8 cellular contexts compared by ENCODE assay signal in genomic region chr11:66001941-66002647, GRCh38. TPM values are rescaled to one million over a fixed set of nuclear protein-coding genes. Genes with fewer than 3 reads are reported as not detected.
DNase-seq lines count a peak whose midpoint lies in the region; FAIRE-seq and TF ChIP-seq lines count a peak whose summit lies in the region.

BANF1 (plus strand) TSS chr11:66002503; CDS start chr11:66003251, 748 bp downstream.
EIF1AD (minus strand) TSS chr11:66002157; CDS start chr11:66000389, 1,768 bp downstream.

- H3K4me2 ChIP-seq in GM23248 (ENCODE audit: unreplicated experiment) (peak within 1 kb of the TSS; percentile 91), Karpas-422 (ENCODE audit: low read depth, low read length, poor library complexity, severe bottlenecking) (peak within 1 kb of the TSS; percentile 89)

- TF ChIP-seq POLR2A in esophagus squamous epithelium (IDR thresholded peaks at IDR 0.05), result peak in 3 of 4 donors; percentile 10 to 48 (median 20)

- peak; percentile 15 for FAIRE-seq in RCC 7860 (lab: Jason Lieb, UNC)

- H2AFZ ChIP-seq in GM23248, result peak within 1 kb of the TSS; percentile 83
- H2AFZ ChIP-seq in Karpas-422 (ENCODE audit: low read length), result 0 out of 2 replicates have a peak within 1 kb of the TSS, but pooled peaks have one; percentile 68

- DNase-seq in DMS79 (lab: John Stamatoyannopoulos, UW) (peak; percentile 96), GM23248 (peak; percentile 99), Karpas-422 (peak; percentile 99), RCC 7860 (ENCODE audit: low spot score) (peak; percentile 88), esophagus squamous epithelium (lab: John Stamatoyannopoulos, UW) (peak; percentile 88), myocyte (ENCODE audit: low read depth) (peak; percentile 99)
- peak; percentile 97 to 99 for DNase-seq in activated T-cell treated with anti-CD3 and anti-CD28 coated beads, Interleukin-2, amount 50 U/mL, for 48 hours
- peak; percentile 85 to 91 for DNase-seq in stimulated activated CD8-positive, alpha-beta memory T cell treated with anti-CD3 and anti-CD28 coated beads, Interleukin-7, amount 100 ng/mL, for 4 hours (ENCODE audit: low read depth in 2 of 2)

- no peaks in the 10 kb centered on the region for H3K9me3 ChIP-seq in GM23248 (ENCODE audit: low read depth)
- no peaks in the 10 kb centered on the region for H3K9me3 ChIP-seq in Karpas-422 (ENCODE audit: low read length)
- no peaks in the 10 kb centered on the region for H3K9me3 ChIP-seq in esophagus squamous epithelium

- H3K4me1 ChIP-seq in GM23248 (ENCODE audit: insufficient read depth), result peaks cover 5% of the 10 kb centered on the region
- peaks cover 27% of the 10 kb centered on the region for H3K4me1 ChIP-seq in Karpas-422 (ENCODE audit: low read length)
- H3K4me1 ChIP-seq in esophagus squamous epithelium, result peaks cover 13 to 44% (median 21%) of the 10 kb centered on the region in 3 donors

- H4K20me1 ChIP-seq in GM23248 (ENCODE audit: insufficient read depth), result no peaks in the 10 kb centered on the region
- peaks cover 23% of the 10 kb centered on the region for H4K20me1 ChIP-seq in Karpas-422 (ENCODE audit: insufficient read depth, low read depth, low read length)

- peak in 1 of 6 experiments; percentile 31 for TF ChIP-seq CTCF in esophagus squamous epithelium (IDR thresholded peaks at IDR 0.05)

- H3K27ac ChIP-seq in GM23248 (peak within 1 kb of the TSS; percentile 82), Karpas-422 (ENCODE audit: low read length) (peak within 1 kb of the TSS; percentile 84), esophagus squamous epithelium (peak within 1 kb of the TSS; percentile 87 to 94 (median 94))

- 0 to 1% methylated on average over 46 to 55 of the region's 55 CpGs for WGBS in GM23248 (ENCODE audit: low coverage in 1 of 2, low lambda C conversion rate in 2 of 2, missing lambda C conversion rate in 2 of 2), 2 experiments
- WGBS in esophagus squamous epithelium, 2 donors, result 0 to 4% methylated on average over 11 to 26 of the region's 55 CpGs

- H3K9ac ChIP-seq in GM23248 (peak within 1 kb of the TSS; percentile 88), Karpas-422 (ENCODE audit: low read length) (peak within 1 kb of the TSS; percentile 94)

- intact Hi-C loops in esophagus squamous epithelium (cut with DNase I), result no loop called here

- H3K4me3 ChIP-seq in GM23248 (peak within 1 kb of the TSS; percentile 86), Karpas-422 (ENCODE audit: low read length) (peak within 1 kb of the TSS; percentile 95), esophagus squamous epithelium (peak within 1 kb of the TSS; percentile 72 to 95 (median 81))

- in situ Hi-C loops in GM23248 (cut with MboI), result no loop called here

- H3K9me2 ChIP-seq in GM23248 (ENCODE audit: insufficient read depth) (no peaks in the 10 kb centered on the region), Karpas-422 (replicated peaks; ENCODE audit: insufficient read depth, low read length) (no peaks in the 10 kb centered on the region)

- H3K36me3 ChIP-seq in GM23248 (ENCODE audit: low read depth) (peaks cover 24% of the 10 kb centered on the region), Karpas-422 (ENCODE audit: insufficient read depth, low read length) (peaks cover 40% of the 10 kb centered on the region), esophagus squamous epithelium (peaks cover 20 to 69% (median 32%) of the 10 kb centered on the region in 3 donors)

- H3K27me3 ChIP-seq in GM23248 (replicated peaks; ENCODE audit: insufficient read depth), result no peaks in the 10 kb centered on the region
- H3K27me3 ChIP-seq in Karpas-422 (ENCODE audit: low read length), result no peaks in the 10 kb centered on the region
- H3K27me3 ChIP-seq in esophagus squamous epithelium, result no peaks in the 10 kb centered on the region

- H3F3A ChIP-seq in GM23248 (ENCODE audit: insufficient read depth), result peaks cover 6% of the 10 kb centered on the region

- H3K79me2 ChIP-seq in GM23248 (ENCODE audit: insufficient read depth) (peaks cover 69% of the 10 kb centered on the region), Karpas-422 (ENCODE audit: low read length) (peaks cover 40% of the 10 kb centered on the region)

RNA-seq across cellular contexts. Expression of gene BANF1, which starts in this region (rescaled TPM):
- 24.9 and 31.6 TPM in 2 replicates for total RNA-seq in GM23248 (2014; rRNA removed; shearing (Covaris generic))
- polyA plus RNA-seq in GM23248 (2016; fragmentation: Nextera tagmentation; extraction: Ambion mirVana), result 330 and 346 TPM in 2 replicates
- total RNA-seq in Karpas-422 (2014; rRNA removed; shearing (Covaris generic); ENCODE audit: low replicate concordance), result 44.3 and 84.2 TPM in 2 replicates
- 10 to 100 TPM; 29.1 to 52.3 (median 41.9) TPM for total RNA-seq in esophagus squamous epithelium
- 59.3 and 67.2 TPM in 2 replicates for total RNA-seq in myocyte
- 268 TPM for polyA plus RNA-seq in myocyte (2012)

RNA-seq across cellular contexts. Expression of gene EIF1AD, which starts in this region (rescaled TPM):
- total RNA-seq in GM23248 (2014; rRNA removed; shearing (Covaris generic)), result 21.2 and 22.8 TPM in 2 replicates
- 21.6 and 25.3 TPM in 2 replicates for polyA plus RNA-seq in GM23248 (2016; fragmentation: Nextera tagmentation; extraction: Ambion mirVana)
- total RNA-seq in Karpas-422 (2014; rRNA removed; shearing (Covaris generic); ENCODE audit: low replicate concordance), result 39.4 and 57.0 TPM in 2 replicates
- total RNA-seq in esophagus squamous epithelium (10 to 100 TPM; 24.7 to 43.2 (median 30.0) TPM), myocyte (39.4 and 41.3 TPM in 2 replicates)
- 43.8 TPM for polyA plus RNA-seq in myocyte (2012)

Comparison
In these comparisons a context has a peak if more than half of its experiments do, and no peak if none do; other contexts are left out.
1. Peak in every context shown above with its lines: DNase-seq, H3K4me3 ChIP-seq and H3K27ac ChIP-seq.